ENCODE assay signal across 29 cellular contexts in genomic region chr11:117572129-117572528, GRCh38.
A peak's percentile ranks its signal among the peaks of the same experiment; 100 is the strongest.
DNase-seq lines count a peak whose midpoint lies in the region; ATAC-seq, FAIRE-seq and TF ChIP-seq lines count a peak whose summit lies in the region.
"Had no signal": no experiment of that assay in that cellular context is flagged by ENCODE, and none has a peak within 500 bp of the region (broad histone marks: within the 10 kb centered on the region; RNA-seq: fewer than 3 reads in every experiment).

No MANE protein-coding gene starts in this region.

- ATAC-seq in HG03439 (IDR thresholded peaks at IDR 0.05; ENCODE audit: unreplicated experiment): no peak
- ATAC-seq: activated CD4-positive, alpha-beta T cell treated with anti-CD3 and anti-CD28 coated beads for 36 hours; body of pancreas; heart left ventricle; left colon; naive thymus-derived CD4-positive, alpha-beta T cell; Panc1 had no signal

- DNase-seq in T47D (ENCODE audit: low read depth in 1 of 2, low spot score in 1 of 2) (peak; percentile 23 to 70), MCF 10A (ENCODE audit: unreplicated experiment) (no peak), GM12892 (ENCODE audit: insufficient read length) (no peak), chondrocyte (ENCODE audit: low spot score) (peak; percentile 33), sigmoid colon (peak; percentile 40)
- no peak for DNase-seq in CD8-positive, alpha-beta memory T cell
- DNase-seq in activated T-helper 1 cell treated with anti-CD3 and anti-CD28 coated beads, Interleukin-12 subunit alpha, Interleukin-12 subunit beta, Interleukin-2, Interleukin-4 antibody, amounts not matched to agents 30 ng/mL and 10 ng/mL and 1 ng/mL, durations not matched to agents 14 hours and 24 hours and 36 hours (ENCODE audit: low spot score): no peak
- DNase-seq: ACHN; activated CD4-positive, alpha-beta T cell treated with anti-CD3 and anti-CD28 coated beads for 36 hours; activated CD8-positive, alpha-beta memory T cell treated with anti-CD3 and anti-CD28 coated beads for 24 hours; activated gamma-delta T cell treated with Interleukin-2 at 50 U/mL for 16 hours; activated T-cell treated with anti-CD3 and anti-CD28 coated beads, Interleukin-2, amount 50 U/mL, for 1 hour; body of pancreas; C1 segment of cervical spinal cord; H7; heart left ventricle; left colon; naive thymus-derived CD4-positive, alpha-beta T cell; NCI-H1048; NCI-H187 treated with DMSO at 0.1 percent for 48 hours; retina; SIG-M5; stimulated activated CD4-positive, alpha-beta T cell treated with anti-CD3 and anti-CD28 coated beads, Interleukin-4, amount 100 ng/mL, for 4 hours; stimulated activated naive CD4-positive, alpha-beta T cell treated with Interleukin-2 at 50 U/mL for 16 hours; T-helper 1 cell; thyroid gland had no signal

- H3K4me1 ChIP-seq in sigmoid colon: no peaks in the 10 kb centered on the region
- no peaks in the 10 kb centered on the region for H3K4me1 ChIP-seq in CD8-positive, alpha-beta memory T cell (ENCODE audit: insufficient read depth, low read length)
- H3K4me1 ChIP-seq: body of pancreas, heart left ventricle, thyroid gland had no signal

- POLR2A ChIA-PET in MCF 10A (lab: Yijun Ruan, JAX): no interaction called here
- POLR2A ChIA-PET in CD8-positive, alpha-beta memory T cell (lab: Charles Lee): no interaction called here

- peaks cover 0 to 3% (median 0%) of the 10 kb centered on the region in 4 donors for H3K9me3 ChIP-seq in sigmoid colon
- no peaks in the 10 kb centered on the region for H3K9me3 ChIP-seq in CD8-positive, alpha-beta memory T cell (ENCODE audit: low read length)
- H3K9me3 ChIP-seq: body of pancreas, heart left ventricle, thyroid gland had no signal

- H3K27ac Mint-ChIP-seq in MCF 10A (ENCODE audit: low read depth, unreplicated experiment): no peak overlapping the region
- no peak overlapping the region for H3K27ac Mint-ChIP-seq in chondrocyte (ENCODE audit: unreplicated experiment)
- no peak overlapping the region for H3K27ac Mint-ChIP-seq in CD8-positive, alpha-beta memory T cell
- H3K27ac Mint-ChIP-seq in activated T-helper 1 cell treated with anti-CD3 and anti-CD28 coated beads, Interleukin-12 subunit alpha, Interleukin-12 subunit beta, Interleukin-2, Interleukin-4 antibody, amounts not matched to agents 30 ng/mL and 10 ng/mL and 1 ng/mL, durations not matched to agents 14 hours and 24 hours and 36 hours: no peak overlapping the region
- H3K27ac Mint-ChIP-seq: activated CD4-positive, alpha-beta T cell treated with anti-CD3 and anti-CD28 coated beads for 36 hours; naive thymus-derived CD4-positive, alpha-beta T cell had no signal

- intact Hi-C loops in MCF 10A (cut with micrococcal nuclease): no loop called here
- intact Hi-C loops in sigmoid colon (cut with DNase I): no loop called here
- intact Hi-C loops in activated T-helper 1 cell treated with anti-CD3 and anti-CD28 coated beads, Interleukin-12 subunit alpha, Interleukin-12 subunit beta, Interleukin-2, Interleukin-4 antibody, amounts not matched to agents 30 ng/mL and 10 ng/mL and 1 ng/mL, durations not matched to agents 14 hours and 24 hours and 36 hours (cut with micrococcal nuclease): no loop called here

- no peak for TF ChIP-seq EP300 in sigmoid colon (IDR thresholded peaks at IDR 0.05)

- 39 to 67% methylated on average over 5 of the region's 5 CpGs for WGBS in sigmoid colon, 2 donors

- H3K27me3 ChIP-seq in sigmoid colon: no peaks in the 10 kb centered on the region
- H3K27me3 ChIP-seq in CD8-positive, alpha-beta memory T cell (ENCODE audit: insufficient read depth, low read length, poor library complexity, severe bottlenecking): no peaks in the 10 kb centered on the region
- H3K27me3 ChIP-seq: body of pancreas, heart left ventricle, thyroid gland had no signal

- no peak overlapping the region for H3K4me3 ChIP-seq in sigmoid colon
- no peak overlapping the region for H3K4me3 ChIP-seq in CD8-positive, alpha-beta memory T cell (ENCODE audit: low read length)
- H3K4me3 ChIP-seq: body of pancreas, heart left ventricle, thyroid gland had no signal

- H3K27me3 Mint-ChIP-seq in MCF 10A (ENCODE audit: insufficient read depth, unreplicated experiment) (peaks cover 46% of the 10 kb centered on the region), chondrocyte (ENCODE audit: low read depth) (peaks cover 14% of the 10 kb centered on the region)
- peaks cover 9% of the 10 kb centered on the region in 2 donors for H3K27me3 Mint-ChIP-seq in CD8-positive, alpha-beta memory T cell
- H3K27me3 Mint-ChIP-seq in activated T-helper 1 cell treated with anti-CD3 and anti-CD28 coated beads, Interleukin-12 subunit alpha, Interleukin-12 subunit beta, Interleukin-2, Interleukin-4 antibody, amounts not matched to agents 30 ng/mL and 10 ng/mL and 1 ng/mL, durations not matched to agents 14 hours and 24 hours and 36 hours (ENCODE audit: insufficient read depth): peaks cover 3% of the 10 kb centered on the region

- H3K36me3 ChIP-seq in sigmoid colon: no peaks in the 10 kb centered on the region
- no peaks in the 10 kb centered on the region for H3K36me3 ChIP-seq in CD8-positive, alpha-beta memory T cell (ENCODE audit: insufficient read depth, low read length)
- H3K36me3 ChIP-seq: heart left ventricle, thyroid gland had no signal

- TF ChIP-seq POLR2A in GM12892 (IDR thresholded peaks at IDR 0.05; ENCODE audit: low read depth, low read length) (no peak), sigmoid colon (IDR thresholded peaks at IDR 0.05) (no peak)

- peak; percentile 60 for FAIRE-seq in GM12892 (lab: Jason Lieb, UNC)
- FAIRE-seq: TTC549 had no signal

- H3K4me3 Mint-ChIP-seq in MCF 10A (ENCODE audit: unreplicated experiment) (no peak overlapping the region), chondrocyte (ENCODE audit: unreplicated experiment) (no peak overlapping the region)
- no peak overlapping the region for H3K4me3 Mint-ChIP-seq in CD8-positive, alpha-beta memory T cell
- no peak overlapping the region for H3K4me3 Mint-ChIP-seq in activated T-helper 1 cell treated with anti-CD3 and anti-CD28 coated beads, Interleukin-12 subunit alpha, Interleukin-12 subunit beta, Interleukin-2, Interleukin-4 antibody, amounts not matched to agents 30 ng/mL and 10 ng/mL and 1 ng/mL, durations not matched to agents 14 hours and 24 hours and 36 hours
- H3K4me3 Mint-ChIP-seq: activated CD4-positive, alpha-beta T cell treated with anti-CD3 and anti-CD28 coated beads for 36 hours; naive thymus-derived CD4-positive, alpha-beta T cell had no signal

- H3K36me3 Mint-ChIP-seq in MCF 10A (ENCODE audit: insufficient read depth, unreplicated experiment) (no peaks in the 10 kb centered on the region), chondrocyte (ENCODE audit: low read depth) (no peaks in the 10 kb centered on the region)
- H3K36me3 Mint-ChIP-seq in CD8-positive, alpha-beta memory T cell: no peaks in the 10 kb centered on the region
- no peaks in the 10 kb centered on the region for H3K36me3 Mint-ChIP-seq in activated T-helper 1 cell treated with anti-CD3 and anti-CD28 coated beads, Interleukin-12 subunit alpha, Interleukin-12 subunit beta, Interleukin-2, Interleukin-4 antibody, amounts not matched to agents 30 ng/mL and 10 ng/mL and 1 ng/mL, durations not matched to agents 14 hours and 24 hours and 36 hours (ENCODE audit: low read depth)
- H3K36me3 Mint-ChIP-seq: naive thymus-derived CD4-positive, alpha-beta T cell had no signal

- CTCF ChIA-PET in MCF 10A (lab: Yijun Ruan, JAX): no interaction called here
- CTCF ChIA-PET in CD8-positive, alpha-beta memory T cell (lab: Charles Lee): no interaction called here

- H3K9me3 Mint-ChIP-seq in MCF 10A (ENCODE audit: unreplicated experiment) (no peaks in the 10 kb centered on the region), chondrocyte (ENCODE audit: low read depth) (no peaks in the 10 kb centered on the region)
- no peaks in the 10 kb centered on the region for H3K9me3 Mint-ChIP-seq in CD8-positive, alpha-beta memory T cell
- no peaks in the 10 kb centered on the region for H3K9me3 Mint-ChIP-seq in activated T-helper 1 cell treated with anti-CD3 and anti-CD28 coated beads, Interleukin-12 subunit alpha, Interleukin-12 subunit beta, Interleukin-2, Interleukin-4 antibody, amounts not matched to agents 30 ng/mL and 10 ng/mL and 1 ng/mL, durations not matched to agents 14 hours and 24 hours and 36 hours

- BruUV-seq in MCF 10A (replicated peaks; lab: Mats Ljungman, UMichigan): no TSS peak

- in situ Hi-C loops in T47D (cut with HindIII; ENCODE audit: low pct_unique_long_range_greater_than_20kb, low sequenced_read_pairs): no loop called here

- H3K27ac ChIP-seq in sigmoid colon: no peak overlapping the region
- H3K27ac ChIP-seq in CD8-positive, alpha-beta memory T cell (ENCODE audit: low read depth, low read length): no peak overlapping the region
- H3K27ac ChIP-seq: body of pancreas, heart left ventricle, thyroid gland had no signal

- TF ChIP-seq CTCF in MCF 10A (IDR thresholded peaks at IDR 0.05; ENCODE audit: unreplicated experiment): no peak
- no peak for TF ChIP-seq CTCF in chondrocyte (IDR thresholded peaks at IDR 0.05)
- TF ChIP-seq CTCF in sigmoid colon (IDR thresholded peaks at IDR 0.05): no peak

- no peaks in the 10 kb centered on the region for H3K4me1 Mint-ChIP-seq in MCF 10A (ENCODE audit: insufficient read depth, unreplicated experiment)
- H3K4me1 Mint-ChIP-seq in chondrocyte (ENCODE audit: low read depth): no peaks in the 10 kb centered on the region
- H3K4me1 Mint-ChIP-seq in CD8-positive, alpha-beta memory T cell: peaks cover 0 to 6% (median 0%) of the 10 kb centered on the region in 3 donors
- no peaks in the 10 kb centered on the region for H3K4me1 Mint-ChIP-seq in activated T-helper 1 cell treated with anti-CD3 and anti-CD28 coated beads, Interleukin-12 subunit alpha, Interleukin-12 subunit beta, Interleukin-2, Interleukin-4 antibody, amounts not matched to agents 30 ng/mL and 10 ng/mL and 1 ng/mL, durations not matched to agents 14 hours and 24 hours and 36 hours (ENCODE audit: low read depth)
- H3K4me1 Mint-ChIP-seq: activated CD4-positive, alpha-beta T cell treated with anti-CD3 and anti-CD28 coated beads for 36 hours; naive thymus-derived CD4-positive, alpha-beta T cell had no signal

Comparison
In these comparisons a context has a peak if more than half of its experiments do, and no peak if none do; other contexts are left out.
1. DNase-seq: peak in T47D (2 of 2), chondrocyte (single experiment) and sigmoid colon (single experiment); none in MCF 10A (single experiment), GM12892 (single experiment), CD8-positive, alpha-beta memory T cell (0 of 5) and activated T-helper 1 cell treated with anti-CD3 and anti-CD28 coated beads, Interleukin-12 subunit alpha, Interleukin-12 subunit beta, Interleukin-2, Interleukin-4 antibody, amounts not matched to agents 30 ng/mL and 10 ng/mL and 1 ng/mL, durations not matched to agents 14 hours and 24 hours and 36 hours (single experiment).